In the genomic region with DNA sequence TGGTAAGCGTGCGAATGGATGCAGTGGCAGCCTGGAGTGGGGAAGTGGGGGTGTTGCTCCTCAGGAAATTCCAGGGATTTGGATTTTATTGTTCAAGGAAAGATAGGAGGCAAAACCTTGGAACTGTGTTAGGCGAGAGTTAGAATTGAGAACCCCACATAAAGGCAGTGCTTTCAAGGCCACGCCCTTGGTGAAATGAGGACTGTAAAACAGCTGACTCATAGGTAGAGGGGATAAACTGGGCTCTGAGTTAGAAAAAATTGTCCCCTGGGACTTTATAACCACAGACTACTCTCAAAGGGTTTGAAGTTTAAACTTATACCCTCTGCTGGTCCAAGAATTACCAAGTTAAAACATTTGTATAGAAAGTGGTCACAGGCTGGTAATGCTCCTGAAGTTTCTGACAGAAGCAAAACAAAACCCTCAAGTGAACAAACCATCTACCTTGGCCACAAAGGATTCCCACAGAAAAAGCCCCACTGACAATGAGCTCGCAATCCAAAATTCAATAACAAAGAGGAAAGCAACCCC, we compare ENCODE assay signal across 10 cellular contexts.
DNase-seq lines count a peak whose midpoint lies in the region; ATAC-seq and TF ChIP-seq lines count a peak whose summit lies in the region.
"Had no signal": no experiment of that assay in that cellular context is flagged by ENCODE, and none has a peak within 500 bp of the region (broad histone marks: within the 10 kb centered on the region; RNA-seq: fewer than 3 reads in every experiment).

No MANE protein-coding gene starts in this region.

- RAD21 ChIA-PET in HCT116 (lab: Charles Lee; ENCODE audit: low non-redundant PET in 1 of 2, low total read pairs in 2 of 2, uncharacterized antibody in 2 of 2, unreplicated experiment in 2 of 2), result no interaction called here

- DNase-seq in HCT116 (ENCODE audit: low read depth, low spot score) (no peak), LoVo (ENCODE audit: low spot score) (peak; percentile 85), osteocyte (ENCODE audit: extremely low spot score, unreplicated experiment) (peak; percentile 30), endothelial cell (ENCODE audit: low spot score) (no peak), NCI-H2029 (lab: John Stamatoyannopoulos, UW) (no peak), T-helper 1 cell (no peak)
- DNase-seq: EL, NCI-H2107 had no signal

- no peaks in the 10 kb centered on the region for H3K27me3 ChIP-seq in HCT116 (ENCODE audit: insufficient read depth, low read length)

- H3K9me3 Mint-ChIP-seq in osteocyte (ENCODE audit: unreplicated experiment) (peaks cover 5% of the 10 kb centered on the region), endothelial cell (ENCODE audit: unreplicated experiment) (no peaks in the 10 kb centered on the region)

- H3K36me3 Mint-ChIP-seq in osteocyte (ENCODE audit: unreplicated experiment) (no peaks in the 10 kb centered on the region), endothelial cell (ENCODE audit: low read depth, unreplicated experiment) (no peaks in the 10 kb centered on the region)

- H2AFZ ChIP-seq in HCT116 (ENCODE audit: low read depth, low read length, poor library complexity, severe bottlenecking), result no peak overlapping the region

- peak overlapping the region; percentile 31 for H3K4me2 ChIP-seq in HCT116 (ENCODE audit: low read length)

- BruUV-seq in HCT116 (replicated peaks; lab: Mats Ljungman, UMichigan), result no TSS peak

- H3K36me3 ChIP-seq in HCT116 (ENCODE audit: control insufficient read depth in 1 of 2, insufficient read depth in 2 of 2, low read length in 2 of 2), result no peaks in the 10 kb centered on the region

- no peak overlapping the region for H3K27ac ChIP-seq in HCT116 (ENCODE audit: low read depth, low read length)

- H4K20me1 ChIP-seq in HCT116 (ENCODE audit: insufficient read depth), result no peaks in the 10 kb centered on the region

- ATAC-seq in GM18870 (IDR thresholded peaks at IDR 0.05; ENCODE audit: unreplicated experiment), result peak; percentile 75
- ATAC-seq in HCT116, result no peak
- ATAC-seq in HG02884 (IDR thresholded peaks at IDR 0.05; ENCODE audit: unreplicated experiment), result no peak

- H3K27ac Mint-ChIP-seq in osteocyte (ENCODE audit: unreplicated experiment) (no peak overlapping the region), endothelial cell (ENCODE audit: unreplicated experiment) (no peak overlapping the region)

- no peak overlapping the region for H3K4me3 ChIP-seq in HCT116 (replicated peaks in 1 of 2; ENCODE audit: low read depth in 1 of 2, low read length in 2 of 2)

- no peak for TF ChIP-seq RAD21 in HCT116 (IDR thresholded peaks at IDR 0.05; ENCODE audit: low read depth)

- TF ChIP-seq POLR2A in HCT116 (IDR thresholded peaks at IDR 0.05; ENCODE audit: borderline replicate concordance, extremely low read depth, insufficient read depth, insufficient read length), result no peak

- H3K4me1 ChIP-seq in HCT116 (ENCODE audit: control insufficient read depth in 1 of 2, insufficient read depth in 2 of 2, low read length in 2 of 2), result peaks cover 0 to 9% of the 10 kb centered on the region in 2 experiments; a peak in 3 of 4 replicates

- CTCF ChIA-PET in HCT116 (lab: Charles Lee), result no interaction called here

- H3K9me2 ChIP-seq in HCT116 (ENCODE audit: insufficient read depth), result no peaks in the 10 kb centered on the region

- H3K27me3 Mint-ChIP-seq in osteocyte (ENCODE audit: unreplicated experiment) (no peaks in the 10 kb centered on the region), endothelial cell (ENCODE audit: unreplicated experiment) (no peaks in the 10 kb centered on the region)

- 0 out of 4 replicates have a peak, but pooled peaks cover 0 to under 1% of the 10 kb centered on the region in 2 experiments for H3K9me3 ChIP-seq in HCT116 (ENCODE audit: control insufficient read depth in 1 of 2, insufficient read depth in 1 of 2, low read depth in 1 of 2, low read length in 2 of 2)

- H3K4me1 Mint-ChIP-seq in osteocyte (ENCODE audit: unreplicated experiment) (no peaks in the 10 kb centered on the region), endothelial cell (ENCODE audit: unreplicated experiment) (no peaks in the 10 kb centered on the region)

- TF ChIP-seq CTCF in HCT116 (IDR thresholded peaks at IDR 0.05 in 2 of 3, conservative IDR thresholded peaks at IDR 0.05 in 1 of 3; ENCODE audit: borderline replicate concordance in 1 of 3, insufficient read depth in 1 of 3, low read depth in 2 of 3, low read length in 2 of 3), result no peak
- no peak for TF ChIP-seq CTCF in osteocyte (IDR thresholded peaks at IDR 0.05)
- TF ChIP-seq CTCF in endothelial cell (IDR thresholded peaks at IDR 0.05; ENCODE audit: unreplicated experiment), result no peak

- H3K79me2 ChIP-seq in HCT116 (ENCODE audit: insufficient read depth, low read length), result no peaks in the 10 kb centered on the region

- H3K9ac ChIP-seq in HCT116 (ENCODE audit: low read length), result no peak overlapping the region

- no peak overlapping the region for H3K4me3 Mint-ChIP-seq in osteocyte (ENCODE audit: unreplicated experiment)
- no peak overlapping the region for H3K4me3 Mint-ChIP-seq in endothelial cell (ENCODE audit: unreplicated experiment)

- POLR2A ChIA-PET in HCT116 (lab: Charles Lee), result no interaction called here

- intact Hi-C loops in HCT116 (cut with micrococcal nuclease), result no loop called here

TF ChIP-seq in HCT116, 20 proteins besides CTCF, POLR2A, EP300 and RAD21:
- TF ChIP-seq YY1 (IDR thresholded peaks at IDR 0.05; ENCODE audit: extremely low read depth, insufficient replicate concordance, low read depth, low read length) (no peak), FOSL1 (IDR thresholded peaks at IDR 0.05; ENCODE audit: low read depth) (no peak), TCF7L2 (IDR thresholded peaks at IDR 0.05; ENCODE audit: borderline replicate concordance, extremely low read depth, insufficient read depth, insufficient read length) (no peak), ZFX (IDR thresholded peaks at IDR 0.05) (no peak), JUND (IDR thresholded peaks at IDR 0.05) (no peak), SRF (IDR thresholded peaks at IDR 0.05; ENCODE audit: low read depth) (no peak), CEBPB (IDR thresholded peaks at IDR 0.05; ENCODE audit: low read depth) (no peak), POLR2AphosphoS5 (IDR thresholded peaks at IDR 0.05; ENCODE audit: low read depth, low read length) (no peak), ELF1 (IDR thresholded peaks at IDR 0.05; ENCODE audit: borderline replicate concordance, low read depth) (no peak), SP1 (IDR thresholded peaks at IDR 0.05; ENCODE audit: low read depth) (no peak)
- TF ChIP-seq, protein P1, sequence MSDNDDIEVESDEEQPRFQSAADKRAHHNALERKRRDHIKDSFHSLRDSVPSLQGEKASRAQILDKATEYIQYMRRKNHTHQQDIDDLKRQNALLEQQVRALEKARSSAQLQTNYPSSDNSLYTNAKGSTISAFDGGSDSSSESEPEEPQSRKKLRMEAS (IDR thresholded peaks at IDR 0.05), result no peak
- TF ChIP-seq, protein P2, sequence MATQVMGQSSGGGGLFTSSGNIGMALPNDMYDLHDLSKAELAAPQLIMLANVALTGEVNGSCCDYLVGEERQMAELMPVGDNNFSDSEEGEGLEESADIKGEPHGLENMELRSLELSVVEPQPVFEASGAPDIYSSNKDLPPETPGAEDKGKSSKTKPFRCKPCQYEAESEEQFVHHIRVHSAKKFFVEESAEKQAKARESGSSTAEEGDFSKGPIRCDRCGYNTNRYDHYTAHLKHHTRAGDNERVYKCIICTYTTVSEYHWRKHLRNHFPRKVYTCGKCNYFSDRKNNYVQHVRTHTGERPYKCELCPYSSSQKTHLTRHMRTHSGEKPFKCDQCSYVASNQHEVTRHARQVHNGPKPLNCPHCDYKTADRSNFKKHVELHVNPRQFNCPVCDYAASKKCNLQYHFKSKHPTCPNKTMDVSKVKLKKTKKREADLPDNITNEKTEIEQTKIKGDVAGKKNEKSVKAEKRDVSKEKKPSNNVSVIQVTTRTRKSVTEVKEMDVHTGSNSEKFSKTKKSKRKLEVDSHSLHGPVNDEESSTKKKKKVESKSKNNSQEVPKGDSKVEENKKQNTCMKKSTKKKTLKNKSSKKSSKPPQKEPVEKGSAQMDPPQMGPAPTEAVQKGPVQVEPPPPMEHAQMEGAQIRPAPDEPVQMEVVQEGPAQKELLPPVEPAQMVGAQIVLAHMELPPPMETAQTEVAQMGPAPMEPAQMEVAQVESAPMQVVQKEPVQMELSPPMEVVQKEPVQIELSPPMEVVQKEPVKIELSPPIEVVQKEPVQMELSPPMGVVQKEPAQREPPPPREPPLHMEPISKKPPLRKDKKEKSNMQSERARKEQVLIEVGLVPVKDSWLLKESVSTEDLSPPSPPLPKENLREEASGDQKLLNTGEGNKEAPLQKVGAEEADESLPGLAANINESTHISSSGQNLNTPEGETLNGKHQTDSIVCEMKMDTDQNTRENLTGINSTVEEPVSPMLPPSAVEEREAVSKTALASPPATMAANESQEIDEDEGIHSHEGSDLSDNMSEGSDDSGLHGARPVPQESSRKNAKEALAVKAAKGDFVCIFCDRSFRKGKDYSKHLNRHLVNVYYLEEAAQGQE (IDR thresholded peaks at IDR 0.05; ENCODE audit: low read depth), result no peak
- TF ChIP-seq, protein P3, sequence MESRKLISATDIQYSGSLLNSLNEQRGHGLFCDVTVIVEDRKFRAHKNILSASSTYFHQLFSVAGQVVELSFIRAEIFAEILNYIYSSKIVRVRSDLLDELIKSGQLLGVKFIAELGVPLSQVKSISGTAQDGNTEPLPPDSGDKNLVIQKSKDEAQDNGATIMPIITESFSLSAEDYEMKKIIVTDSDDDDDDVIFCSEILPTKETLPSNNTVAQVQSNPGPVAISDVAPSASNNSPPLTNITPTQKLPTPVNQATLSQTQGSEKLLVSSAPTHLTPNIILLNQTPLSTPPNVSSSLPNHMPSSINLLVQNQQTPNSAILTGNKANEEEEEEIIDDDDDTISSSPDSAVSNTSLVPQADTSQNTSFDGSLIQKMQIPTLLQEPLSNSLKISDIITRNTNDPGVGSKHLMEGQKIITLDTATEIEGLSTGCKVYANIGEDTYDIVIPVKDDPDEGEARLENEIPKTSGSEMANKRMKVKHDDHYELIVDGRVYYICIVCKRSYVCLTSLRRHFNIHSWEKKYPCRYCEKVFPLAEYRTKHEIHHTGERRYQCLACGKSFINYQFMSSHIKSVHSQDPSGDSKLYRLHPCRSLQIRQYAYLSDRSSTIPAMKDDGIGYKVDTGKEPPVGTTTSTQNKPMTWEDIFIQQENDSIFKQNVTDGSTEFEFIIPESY (IDR thresholded peaks at IDR 0.05; ENCODE audit: extremely low read depth, insufficient replicate concordance, low read length), result no peak

Comparison
In these comparisons a context has a peak if more than half of its experiments do, and no peak if none do; other contexts are left out.
1. DNase-seq: peak in LoVo (single experiment) and osteocyte (single experiment); none in HCT116 (single experiment), endothelial cell (single experiment), NCI-H2029 (single experiment) and T-helper 1 cell (0 of 5).